In the genomic region with DNA sequence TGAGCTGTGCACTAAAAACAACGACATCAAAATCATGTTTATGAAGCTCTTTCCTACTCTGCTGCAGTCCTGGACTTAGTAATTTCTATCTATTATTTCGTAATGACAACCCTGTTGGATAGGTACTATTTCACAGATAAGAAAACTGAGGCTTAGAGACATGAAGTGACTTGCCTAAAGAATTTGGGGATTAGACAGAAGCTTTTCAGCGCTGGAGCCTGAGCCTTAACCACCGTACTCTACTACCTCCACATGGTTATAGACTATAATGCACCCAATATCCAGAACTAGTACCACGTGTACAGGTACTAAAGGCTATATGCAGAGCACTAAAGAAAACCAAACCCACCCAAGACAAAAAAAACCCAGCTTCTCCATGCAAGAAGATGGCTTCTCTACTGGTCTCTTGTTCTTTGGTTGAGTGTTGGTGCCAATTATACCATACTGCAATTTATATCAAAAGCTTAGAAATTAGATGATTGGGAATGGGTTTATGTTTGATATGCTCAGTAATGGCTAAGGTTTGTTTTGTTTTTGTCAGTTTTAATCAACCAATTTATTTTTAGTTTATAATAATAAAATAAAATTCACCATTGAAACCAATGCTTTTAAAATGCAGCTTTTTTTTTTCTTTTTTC, we compare ENCODE assay signal across 9 cellular contexts. TPM values are rescaled to one million over a fixed set of nuclear protein-coding genes. Genes with fewer than 3 reads are reported as not detected.
A peak's percentile ranks its signal among the peaks of the same experiment; 100 is the strongest.
DNase-seq lines count a peak whose midpoint lies in the region; TF ChIP-seq lines count a peak whose summit lies in the region.
"Had no signal": no experiment of that assay in that cellular context is flagged by ENCODE, and none has a peak within 500 bp of the region (broad histone marks: within the 10 kb centered on the region; RNA-seq: fewer than 3 reads in every experiment).

No MANE protein-coding gene starts in this region.

- intact Hi-C loops in MCF 10A (cut with micrococcal nuclease): loop anchor here (2.0 kb wide), 2 partner anchors 86 to 194 kb away; no protein-coding TSS in a partner anchor
- intact Hi-C loops in breast epithelium (cut with DNase I; ENCODE audit: low total_unique reads): loop anchor here (5.0 kb wide), 1 partner anchor 992 kb away; no protein-coding TSS in a partner anchor

- no peaks in the 10 kb centered on the region for H3K27me3 ChIP-seq in breast epithelium

- POLR2A ChIA-PET in MCF 10A (lab: Yijun Ruan, JAX): interaction anchor here (0.5 to 1.9 kb wide), 16 partner anchors 9 to 429 kb away, joined by 3 to 13 read pairs (median 4); partner anchors contain the start of genes CBX3 and HNRNPA2B1
- POLR2A ChIA-PET in activated CD4-positive, alpha-beta memory T cell treated with anti-CD3 and anti-CD28 coated beads, Interleukin-2, amount 10 ng/mL, durations not matched to agents 7 days and 5 days (lab: Charles Lee): interaction anchor here (0.6 to 1.3 kb wide), 8 partner anchors 9 to 1306 kb away, joined by 3 to 10 read pairs (median 6); partner anchors contain the start of genes CBX3 and HNRNPA2B1

- DNase-seq in MCF 10A (ENCODE audit: unreplicated experiment): peak; percentile 81
- no peak for DNase-seq in breast epithelium (ENCODE audit: low spot score in 2 of 2)
- DNase-seq in NB4 (ENCODE audit: low read depth): peak; percentile 66
- DNase-seq in activated CD4-positive, alpha-beta memory T cell treated with anti-CD3 and anti-CD28 coated beads, Interleukin-2, amount 10 ng/mL, durations not matched to agents 7 days and 5 days: peak; percentile 26
- DNase-seq in GM20000 (ENCODE audit: low spot score): no peak
- no peak for DNase-seq in iPS-NIHi11 (ENCODE audit: low spot score)
- DNase-seq in cortex of kidney (lab: John Stamatoyannopoulos, UW): no peak
- no peak for DNase-seq in ACHN

- peak; percentile 39 for TF ChIP-seq CTCF in MCF 10A (IDR thresholded peaks at IDR 0.05; ENCODE audit: unreplicated experiment)
- TF ChIP-seq CTCF in breast epithelium (IDR thresholded peaks at IDR 0.05): no peak
- TF ChIP-seq CTCF in NB4 (IDR thresholded peaks at IDR 0.05; ENCODE audit: low read depth, low read length): peak; percentile 18
- no peak for TF ChIP-seq CTCF in GM20000 (IDR thresholded peaks at IDR 0.05; ENCODE audit: extremely low read depth, missing control alignments)

- TF ChIP-seq POLR2A in breast epithelium (IDR thresholded peaks at IDR 0.05): no peak
- TF ChIP-seq POLR2A in NB4 (IDR thresholded peaks at IDR 0.05; ENCODE audit: extremely low read depth, insufficient read length): no peak

- in situ Hi-C loops in ACHN (cut with HindIII; ENCODE audit: low pct_ligation_motif_present, low pct_unique_long_range_greater_than_20kb, low sequenced_read_pairs): no loop called here

- H3K27ac ChIP-seq in breast epithelium: no peak overlapping the region

- CTCF ChIA-PET in MCF 10A (lab: Yijun Ruan, JAX): interaction anchor here (0.6 to 2.3 kb wide), 25 partner anchors 9 to 702 kb away, joined by 3 to 19 read pairs (median 5); no protein-coding TSS in a partner anchor
- CTCF ChIA-PET in activated CD4-positive, alpha-beta memory T cell treated with anti-CD3 and anti-CD28 coated beads, Interleukin-2, amount 10 ng/mL, durations not matched to agents 7 days and 5 days (lab: Charles Lee): interaction anchor here (0.7 to 2.3 kb wide), 11 partner anchors 9 to 396 kb away, joined by 3 to 14 read pairs (median 7); partner anchors contain the start of gene CBX3

- no peaks in the 10 kb centered on the region for H3K9me3 Mint-ChIP-seq in MCF 10A (ENCODE audit: unreplicated experiment)
- H3K9me3 Mint-ChIP-seq in activated CD4-positive, alpha-beta memory T cell treated with anti-CD3 and anti-CD28 coated beads, Interleukin-2, amount 10 ng/mL, durations not matched to agents 7 days and 5 days: no peaks in the 10 kb centered on the region
- H3K9me3 Mint-ChIP-seq: type B pancreatic cell had no signal

- no peaks in the 10 kb centered on the region for H3K27me3 Mint-ChIP-seq in MCF 10A (ENCODE audit: insufficient read depth, unreplicated experiment)
- peaks cover 7% of the 10 kb centered on the region for H3K27me3 Mint-ChIP-seq in activated CD4-positive, alpha-beta memory T cell treated with anti-CD3 and anti-CD28 coated beads, Interleukin-2, amount 10 ng/mL, durations not matched to agents 7 days and 5 days
- H3K27me3 Mint-ChIP-seq: type B pancreatic cell had no signal

- no peak overlapping the region for H3K4me3 ChIP-seq in breast epithelium
- no peak overlapping the region for H3K4me3 ChIP-seq in NB4 (ENCODE audit: low read depth, low read length)

- H3K36me3 Mint-ChIP-seq in MCF 10A (ENCODE audit: insufficient read depth, unreplicated experiment): no peaks in the 10 kb centered on the region
- no peaks in the 10 kb centered on the region for H3K36me3 Mint-ChIP-seq in activated CD4-positive, alpha-beta memory T cell treated with anti-CD3 and anti-CD28 coated beads, Interleukin-2, amount 10 ng/mL, durations not matched to agents 7 days and 5 days (ENCODE audit: low read depth)
- H3K36me3 Mint-ChIP-seq: type B pancreatic cell had no signal

- H3K9me3 ChIP-seq in breast epithelium: no peaks in the 10 kb centered on the region

- no peak overlapping the region for H3K27ac Mint-ChIP-seq in MCF 10A (ENCODE audit: low read depth, unreplicated experiment)
- H3K27ac Mint-ChIP-seq in activated CD4-positive, alpha-beta memory T cell treated with anti-CD3 and anti-CD28 coated beads, Interleukin-2, amount 10 ng/mL, durations not matched to agents 7 days and 5 days: no peak overlapping the region
- H3K27ac Mint-ChIP-seq: type B pancreatic cell had no signal

- BruUV-seq in MCF 10A (replicated peaks; lab: Mats Ljungman, UMichigan): no TSS peak

- H3K4me1 ChIP-seq in breast epithelium: no peaks in the 10 kb centered on the region

- H3K4me1 Mint-ChIP-seq in MCF 10A (ENCODE audit: insufficient read depth, unreplicated experiment): no peaks in the 10 kb centered on the region
- H3K4me1 Mint-ChIP-seq in activated CD4-positive, alpha-beta memory T cell treated with anti-CD3 and anti-CD28 coated beads, Interleukin-2, amount 10 ng/mL, durations not matched to agents 7 days and 5 days: peaks cover 4% of the 10 kb centered on the region

- H3K4me3 Mint-ChIP-seq in MCF 10A (ENCODE audit: unreplicated experiment): no peak overlapping the region
- H3K4me3 Mint-ChIP-seq in activated CD4-positive, alpha-beta memory T cell treated with anti-CD3 and anti-CD28 coated beads, Interleukin-2, amount 10 ng/mL, durations not matched to agents 7 days and 5 days: no peak overlapping the region
- H3K4me3 Mint-ChIP-seq: type B pancreatic cell had no signal

- no peaks in the 10 kb centered on the region for H3K36me3 ChIP-seq in breast epithelium

RNA-seq across cellular contexts. Expression of gene SNX10, which starts 6.5 kb away (rescaled TPM):
- total RNA-seq in MCF 10A (2022): 7.1 and 8.0 TPM in 2 replicates
- total RNA-seq in breast epithelium: 10 to 100 TPM; 13.4 to 24.6 (median 18.1) TPM
- 10 to 100 TPM; 42.4 to 45.7 TPM for total RNA-seq in activated CD4-positive, alpha-beta memory T cell treated with anti-CD3 and anti-CD28 coated beads, Interleukin-2, amount 10 ng/mL, durations not matched to agents 7 days and 5 days

Comparison
In these comparisons a context has a peak if more than half of its experiments do, and no peak if none do; other contexts are left out.
1. DNase-seq: peak in MCF 10A (single experiment), NB4 (single experiment) and activated CD4-positive, alpha-beta memory T cell treated with anti-CD3 and anti-CD28 coated beads, Interleukin-2, amount 10 ng/mL, durations not matched to agents 7 days and 5 days (single experiment); none in breast epithelium (0 of 2), GM20000 (single experiment), iPS-NIHi11 (single experiment), cortex of kidney (single experiment) and ACHN (single experiment).
2. CTCF ChIP-seq: peak in MCF 10A (single experiment) and NB4 (single experiment); none in breast epithelium (0 of 3) and GM20000 (single experiment).